ENCODE assay signal across 8 cellular contexts in genomic region chr7:129053938-129054437, GRCh38. TPM values are rescaled to one million over a fixed set of nuclear protein-coding genes. Genes with fewer than 3 reads are reported as not detected.
A peak's percentile ranks its signal among the peaks of the same experiment; 100 is the strongest.
DNase-seq lines count a peak whose midpoint lies in the region; ATAC-seq and TF ChIP-seq lines count a peak whose summit lies in the region.

No MANE protein-coding gene starts in this region.

- H2AFZ ChIP-seq in fibroblast of lung (ENCODE audit: low read length): peak overlapping the region; percentile 86

- H3K4me3 ChIP-seq in SK-N-MC: peak overlapping the region; percentile 95
- peak overlapping the region; percentile 69 to 99 (median 95) for H3K4me3 ChIP-seq in fibroblast of lung (replicated peaks in 1 of 4; ENCODE audit: control extremely low read depth in 1 of 4, insufficient read depth in 1 of 4, low read depth in 3 of 4, low read length in 4 of 4)

- H3K79me2 ChIP-seq in fibroblast of lung (ENCODE audit: control insufficient read depth, insufficient read depth, low read length): peaks cover 49% of the 10 kb centered on the region

- no peaks in the 10 kb centered on the region for H3K4me1 ChIP-seq in fibroblast of lung (ENCODE audit: control insufficient read depth, extremely low read depth, insufficient read depth, low read length)

- H3K9me3 Mint-ChIP-seq in activated T-cell treated with anti-CD3 and anti-CD28 coated beads, Interleukin-2, amount 50 U/mL, for 24 hours: no peaks in the 10 kb centered on the region

- no peak for DNase-seq in activated T-cell treated with anti-CD3 and anti-CD28 coated beads, Interleukin-2, amount 50 U/mL, for 24 hours
- DNase-seq in activated T-cell treated with anti-CD3 and anti-CD28 coated beads, Interleukin-2, amount 50 U/mL, for 48 hours: no peak
- no peak for DNase-seq in SK-N-MC (ENCODE audit: low read depth, low spot score)
- DNase-seq in fibroblast of lung (ENCODE audit: low read depth in 2 of 2): peak; percentile 33 to 39
- peak; percentile 42 for DNase-seq in pons (ENCODE audit: low spot score)
- DNase-seq in DMS114 treated with DMSO at 0.1 percent for 48 hours (lab: John Stamatoyannopoulos, UW; ENCODE audit: unreplicated experiment): no peak
- no peak for DNase-seq in middle frontal gyrus (ENCODE audit: extremely low spot score, low spot score)

- peaks cover 40% of the 10 kb centered on the region for H3K4me1 Mint-ChIP-seq in activated T-cell treated with anti-CD3 and anti-CD28 coated beads, Interleukin-2, amount 50 U/mL, for 24 hours (ENCODE audit: low read depth)

- H3K27ac Mint-ChIP-seq in activated T-cell treated with anti-CD3 and anti-CD28 coated beads, Interleukin-2, amount 50 U/mL, for 24 hours: peak overlapping the region; percentile 100

- H4K20me1 ChIP-seq in fibroblast of lung (ENCODE audit: control insufficient read depth, extremely low read depth, insufficient read depth, low read length): no peaks in the 10 kb centered on the region

- no peak for TF ChIP-seq CTCF in fibroblast of lung (conservative IDR thresholded peaks at IDR 0.05 in 1 of 2, IDR thresholded peaks at IDR 0.05 in 1 of 2; ENCODE audit: low read depth in 1 of 2, low read length in 2 of 2)

- peak overlapping the region; percentile 84 for H3K4me2 ChIP-seq in fibroblast of lung (ENCODE audit: extremely low read depth, insufficient read depth, low read length)

- ATAC-seq in HG02852 (IDR thresholded peaks at IDR 0.05; ENCODE audit: unreplicated experiment): no peak

- peak overlapping the region; percentile 94 for H3K4me3 Mint-ChIP-seq in activated T-cell treated with anti-CD3 and anti-CD28 coated beads, Interleukin-2, amount 50 U/mL, for 24 hours

- H3K36me3 ChIP-seq in SK-N-MC (ENCODE audit: insufficient read depth, low read length) (peaks cover 9% of the 10 kb centered on the region), fibroblast of lung (ENCODE audit: control insufficient read depth, insufficient read depth, low read length) (peaks cover 3% of the 10 kb centered on the region)

- H3K27ac ChIP-seq in SK-N-MC: peak overlapping the region; percentile 99; the same call in 1 of the 2 replicates
- H3K27ac ChIP-seq in fibroblast of lung (ENCODE audit: insufficient read depth, low read length): peak overlapping the region; percentile 86

- no peaks in the 10 kb centered on the region for H3K27me3 Mint-ChIP-seq in activated T-cell treated with anti-CD3 and anti-CD28 coated beads, Interleukin-2, amount 50 U/mL, for 24 hours

- H3K36me3 Mint-ChIP-seq in activated T-cell treated with anti-CD3 and anti-CD28 coated beads, Interleukin-2, amount 50 U/mL, for 24 hours (ENCODE audit: low read depth): peaks cover 50% of the 10 kb centered on the region

- no peaks in the 10 kb centered on the region for H3K27me3 ChIP-seq in fibroblast of lung (ENCODE audit: control insufficient read depth, insufficient read depth, low read length)

- H3K9me3 ChIP-seq in SK-N-MC (ENCODE audit: low read depth, low read length) (no peaks in the 10 kb centered on the region), fibroblast of lung (ENCODE audit: control insufficient read depth, insufficient read depth, low read depth, low read length) (no peaks in the 10 kb centered on the region)

- H3K9ac ChIP-seq in SK-N-MC (ENCODE audit: insufficient read length) (peak overlapping the region; percentile 97), fibroblast of lung (ENCODE audit: insufficient read depth, low read length) (peak overlapping the region; percentile 86)

RNA-seq across cellular contexts. Expression of gene TNPO3, which starts 0.9 kb away (rescaled TPM):
- total RNA-seq in fibroblast of lung: 55.0 and 73.5 TPM in 2 replicates
- polyA plus RNA-seq in fibroblast of lung: 39.1 and 47.7 TPM in 2 replicates
- polyA plus RNA-seq in fibroblast of lung (2012): 35.9 and 41.3 TPM in 2 replicates
- 54.4 and 64.8 TPM in 2 replicates for polyA minus RNA-seq in fibroblast of lung (ENCODE audit: low replicate concordance)

Comparison
In these comparisons a context has a peak if more than half of its experiments do, and no peak if none do; other contexts are left out.
1. DNase-seq: peak in fibroblast of lung (2 of 2) and pons (single experiment); none in activated T-cell treated with anti-CD3 and anti-CD28 coated beads, Interleukin-2, amount 50 U/mL, for 24 hours (single experiment), activated T-cell treated with anti-CD3 and anti-CD28 coated beads, Interleukin-2, amount 50 U/mL, for 48 hours (0 of 2), SK-N-MC (single experiment), DMS114 treated with DMSO at 0.1 percent for 48 hours (single experiment) and middle frontal gyrus (single experiment).